Comparison of ENCODE assay signal across 9 cellular contexts in the genomic region with DNA sequence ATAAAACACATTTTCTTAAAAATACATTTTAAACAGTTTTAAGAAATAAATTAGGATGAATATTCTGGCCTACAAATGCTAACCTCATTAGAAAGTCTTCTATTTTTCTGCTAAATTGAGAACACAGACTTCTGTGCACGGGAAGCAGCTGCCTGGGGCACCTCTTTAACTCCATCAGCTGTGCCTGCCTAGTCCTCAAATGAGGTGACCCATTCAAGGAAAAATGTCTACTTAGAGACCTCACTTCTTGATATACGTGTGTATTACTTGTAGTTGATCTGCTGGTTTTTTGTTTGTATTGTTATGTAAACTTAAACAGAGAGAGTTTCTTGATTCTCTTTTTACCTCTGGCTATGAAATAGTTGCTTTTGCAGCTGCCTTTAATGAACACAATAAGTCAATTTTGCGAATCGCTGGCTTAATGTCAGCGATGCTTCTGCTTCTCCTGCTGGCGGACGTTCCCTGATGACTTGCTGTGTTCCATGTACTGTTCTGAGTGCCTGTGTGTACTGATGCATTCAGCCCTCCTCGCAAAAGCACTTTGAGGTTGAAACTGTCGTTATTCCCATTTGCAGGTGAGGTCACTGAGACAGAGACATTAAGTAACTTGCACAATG.
DNase-seq lines count a peak whose midpoint lies in the region; ATAC-seq and TF ChIP-seq lines count a peak whose summit lies in the region.
"Had no signal": no experiment of that assay in that cellular context is flagged by ENCODE, and none has a peak within 500 bp of the region (broad histone marks: within the 10 kb centered on the region; RNA-seq: fewer than 3 reads in every experiment).

No MANE protein-coding gene starts in this region.

- no peak for TF ChIP-seq CTCF in GM20000 (IDR thresholded peaks at IDR 0.05; ENCODE audit: extremely low read depth, missing control alignments)

- no peak for ATAC-seq in HG03280 (IDR thresholded peaks at IDR 0.05; ENCODE audit: unreplicated experiment)
- ATAC-seq in HG03460 (IDR thresholded peaks at IDR 0.05; ENCODE audit: unreplicated experiment), result no peak

- DNase-seq in Caki2 (ENCODE audit: low read depth), result peak; percentile 35
- peak; percentile 27 for DNase-seq in NCI-H2227 (lab: John Stamatoyannopoulos, UW; ENCODE audit: unreplicated experiment)
- DNase-seq in fibroblast of gingiva (ENCODE audit: low read depth), result peak; percentile 58
- peak; percentile 53 for DNase-seq in occipital lobe (lab: John Stamatoyannopoulos, UW)
- no peak for DNase-seq in GOT3 (lab: John Stamatoyannopoulos, UW)
- DNase-seq in GM20000 (ENCODE audit: low spot score), result no peak
- DNase-seq: H9 had no signal

- in situ Hi-C loops in Caki2 (cut with HindIII; ENCODE audit: low pct_unique_long_range_greater_than_20kb, low sequenced_read_pairs), result no loop called here

Comparison
In these comparisons a context has a peak if more than half of its experiments do, and no peak if none do; other contexts are left out.
1. DNase-seq: peak in Caki2 (single experiment), NCI-H2227 (single experiment), fibroblast of gingiva (single experiment) and occipital lobe (single experiment); none in GOT3 (single experiment) and GM20000 (single experiment).